25 cellular contexts compared by ENCODE assay signal in the genomic region with DNA sequence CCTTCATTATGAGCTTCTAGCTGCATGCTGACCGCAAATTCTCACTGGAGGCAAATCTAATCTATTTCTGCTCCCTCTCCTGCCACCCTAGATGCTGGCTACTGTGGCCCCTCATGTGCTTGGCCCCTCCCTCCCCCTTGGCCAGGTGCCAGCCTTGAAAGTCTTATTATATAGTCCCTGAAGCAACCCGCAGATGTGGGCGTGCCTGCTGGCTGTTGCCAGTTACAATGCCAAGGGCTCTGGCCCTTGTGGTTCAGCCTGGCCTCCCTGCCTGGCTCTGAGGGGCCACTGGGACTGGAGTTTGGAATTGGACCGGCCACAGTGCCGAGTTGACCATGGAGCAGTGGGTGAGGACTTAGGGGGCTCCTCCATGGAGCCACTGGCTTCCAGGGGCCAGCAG.
"Had no signal": no experiment of that assay in that cellular context is flagged by ENCODE, and none has a peak within 500 bp of the region (broad histone marks: within the 10 kb centered on the region; RNA-seq: fewer than 3 reads in every experiment).

No MANE protein-coding gene starts in this region.

- DNase-seq: activated CD4-positive, alpha-beta memory T cell treated with anti-CD3 and anti-CD28 coated beads, Interleukin-2, amount 10 ng/mL, durations not matched to agents 7 days and 5 days; activated CD4-positive, alpha-beta T cell treated with anti-CD3 and anti-CD28 coated beads for 36 hours; activated CD4-positive, alpha-beta T cell treated with anti-CD3 and anti-CD28 coated beads, Interleukin-2, amount 50 U/mL, for 1 hour; activated gamma-delta T cell; activated naive CD4-positive, alpha-beta T cell treated with anti-CD3 and anti-CD28 coated beads for 36 hours; activated T-cell treated with anti-CD3 and anti-CD28 coated beads for 4 hours; activated T-cell treated with anti-CD3 and anti-CD28 coated beads, Interleukin-2, amount 50 U/mL, for 48 hours; amygdala; MM.1S; NCI-H1105; NCI-H1436; NCI-H1694 treated with DMSO at 0.1 percent for 48 hours; NCI-H2029 treated with DMSO at 0.1 percent for 48 hours; NCI-H345; NCI-H510A; NCI-H526 treated with DMSO at 0.1 percent for 48 hours; NCI-H82; SJCRH30; SK-N-SH; T-helper 1 cell; WERI-Rb-1 had no signal

- ATAC-seq: activated CD4-positive, alpha-beta T cell treated with anti-CD3 and anti-CD28 coated beads for 36 hours; activated T-helper 17 cell treated with anti-CD3 and anti-CD28 coated beads, Interleukin-2, amount 50 U/mL, for 72 hours had no signal

- H3K9me3 ChIP-seq: SK-N-SH had no signal

- H3K4me1 Mint-ChIP-seq: activated CD4-positive, alpha-beta memory T cell treated with anti-CD3 and anti-CD28 coated beads, Interleukin-2, amount 10 ng/mL, durations not matched to agents 7 days and 5 days; activated CD4-positive, alpha-beta T cell treated with anti-CD3 and anti-CD28 coated beads for 36 hours; activated T-helper 17 cell treated with anti-CD3 and anti-CD28 coated beads, Interleukin-2, amount 50 U/mL, for 72 hours had no signal

- H3K4me3 ChIP-seq: SJCRH30 had no signal

- H3K36me3 ChIP-seq: SJCRH30, WERI-Rb-1 had no signal

- H3K27me3 Mint-ChIP-seq: activated CD4-positive, alpha-beta memory T cell treated with anti-CD3 and anti-CD28 coated beads, Interleukin-2, amount 10 ng/mL, durations not matched to agents 7 days and 5 days had no signal

- H3K4me3 Mint-ChIP-seq: activated CD4-positive, alpha-beta memory T cell treated with anti-CD3 and anti-CD28 coated beads, Interleukin-2, amount 10 ng/mL, durations not matched to agents 7 days and 5 days; activated CD4-positive, alpha-beta T cell treated with anti-CD3 and anti-CD28 coated beads for 36 hours; activated naive CD4-positive, alpha-beta T cell treated with anti-CD3 and anti-CD28 coated beads for 36 hours; activated naive CD8-positive, alpha-beta T cell; activated T-helper 17 cell treated with anti-CD3 and anti-CD28 coated beads, Interleukin-2, amount 50 U/mL, for 72 hours had no signal

- H3K27ac ChIP-seq: KMS-11, SJCRH30, WERI-Rb-1 had no signal

- H3K36me3 Mint-ChIP-seq: activated naive CD8-positive, alpha-beta T cell; IgD-negative memory B cell had no signal

- H3K27ac Mint-ChIP-seq: activated CD4-positive, alpha-beta memory T cell treated with anti-CD3 and anti-CD28 coated beads, Interleukin-2, amount 10 ng/mL, durations not matched to agents 7 days and 5 days; activated CD4-positive, alpha-beta T cell treated with anti-CD3 and anti-CD28 coated beads for 36 hours; activated naive CD4-positive, alpha-beta T cell treated with anti-CD3 and anti-CD28 coated beads for 36 hours; activated naive CD8-positive, alpha-beta T cell; activated T-helper 17 cell treated with anti-CD3 and anti-CD28 coated beads, Interleukin-2, amount 50 U/mL, for 72 hours; IgD-negative memory B cell had no signal

- H3K4me1 ChIP-seq: SJCRH30 had no signal
